Comparison of ENCODE assay signal across 8 cellular contexts in the genomic region with DNA sequence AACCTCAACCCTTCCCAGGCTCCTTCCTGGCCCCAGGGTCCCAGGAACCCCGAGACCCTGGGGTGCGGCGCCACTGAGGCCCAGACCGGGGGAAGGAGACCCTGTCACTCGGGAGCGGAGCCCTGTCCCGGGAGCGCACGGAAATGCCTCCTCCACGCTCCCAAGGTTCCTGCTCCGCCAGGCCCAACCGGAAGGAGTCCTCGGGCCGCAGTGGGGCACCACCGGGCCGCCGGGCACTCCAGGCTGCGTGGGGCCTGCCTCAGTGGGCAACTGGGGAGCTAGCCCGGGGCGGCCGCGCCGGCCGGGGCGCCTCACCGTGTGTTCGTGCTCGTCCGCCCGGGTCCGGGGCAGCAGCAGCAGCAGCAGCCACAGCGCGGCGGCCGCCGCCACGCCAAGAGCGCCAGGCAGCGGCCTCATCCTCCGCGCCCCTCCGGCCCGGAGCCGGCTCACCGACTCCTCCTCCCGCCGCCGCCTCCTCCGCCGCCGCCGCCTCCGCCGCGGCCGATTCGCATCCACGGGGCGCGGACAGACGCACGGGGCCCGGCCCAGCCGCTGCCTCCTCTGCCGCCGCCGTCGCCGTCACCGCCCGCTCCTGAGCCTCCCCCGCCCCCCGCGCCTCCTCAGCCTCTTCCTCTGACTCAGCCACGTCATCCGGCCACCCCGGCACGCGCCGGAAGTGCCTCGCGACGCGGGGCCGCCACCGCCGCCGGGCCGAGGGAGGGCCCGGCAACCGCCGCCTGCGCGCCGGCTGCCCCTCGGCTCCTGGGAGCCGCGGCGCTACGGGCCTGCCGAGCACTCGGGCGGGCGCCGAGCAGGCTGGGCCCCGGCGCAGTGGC. TPM values are rescaled to one million over a fixed set of nuclear protein-coding genes. Genes with fewer than 3 reads are reported as not detected.
DNase-seq lines count a peak whose midpoint lies in the region; ATAC-seq, FAIRE-seq and TF ChIP-seq lines count a peak whose summit lies in the region.

Gene TM9SF3 (minus strand): TSS at position 594 of the 836 bp plus-strand sequence. CDS start 177 bp downstream, at position 417.

- H3K36me3 Mint-ChIP-seq in central memory CD8-positive, alpha-beta T cell (ENCODE audit: insufficient read depth), result peaks cover 17% of the 10 kb centered on the region

- no peaks in the 10 kb centered on the region for H3K9me3 Mint-ChIP-seq in central memory CD8-positive, alpha-beta T cell

- peaks cover 36% of the 10 kb centered on the region for H3K4me1 Mint-ChIP-seq in central memory CD8-positive, alpha-beta T cell

- dilution Hi-C loops in keratinocyte (cut with MboI; ENCODE audit: extremely low pct_ligation_motif_present, low sequenced_read_pairs), result no loop called here

- H3K27me3 Mint-ChIP-seq in central memory CD8-positive, alpha-beta T cell, result no peaks in the 10 kb centered on the region

- H3K4me3 Mint-ChIP-seq in central memory CD8-positive, alpha-beta T cell, result no peak within 1 kb of the TSS

- FAIRE-seq in keratinocyte (lab: Jason Lieb, UNC), result no peak

- no peaks in the 10 kb centered on the region for H3K9me1 ChIP-seq in keratinocyte (ENCODE audit: control insufficient read depth, extremely low read depth, insufficient read depth, low read length)

- peaks cover 50% of the 10 kb centered on the region for H3K79me2 ChIP-seq in keratinocyte (ENCODE audit: control insufficient read depth, insufficient read depth, low read length)

- peak within 1 kb of the TSS; percentile 90 for H3K27ac Mint-ChIP-seq in central memory CD8-positive, alpha-beta T cell (ENCODE audit: low read depth)

- H3K9me3 ChIP-seq in keratinocyte (ENCODE audit: control insufficient read depth, low read depth, low read length), result no peaks in the 10 kb centered on the region

- peak within 1 kb of the TSS; percentile 59 for H2AFZ ChIP-seq in keratinocyte (ENCODE audit: control insufficient read depth, low read length)

- no peaks in the 10 kb centered on the region for H3K27me3 ChIP-seq in keratinocyte (ENCODE audit: control insufficient read depth, extremely low read depth, insufficient read depth, low read length)

- H3K4me1 ChIP-seq in keratinocyte (ENCODE audit: control insufficient read depth, extremely low read depth, insufficient read depth, low read length), result peaks cover 21% of the 10 kb centered on the region

- peak within 1 kb of the TSS; percentile 86 for H3K27ac ChIP-seq in keratinocyte (ENCODE audit: control insufficient read depth, insufficient read depth, low read length)

- H3K4me3 ChIP-seq in keratinocyte (ENCODE audit: control insufficient read depth in 2 of 3, extremely low read depth in 1 of 3, insufficient read depth in 2 of 3, low read depth in 1 of 3, low read length in 3 of 3), result peak within 1 kb of the TSS; percentile 80 to 99 (median 97)

- H4K20me1 ChIP-seq in keratinocyte (ENCODE audit: control insufficient read depth, extremely low read depth, insufficient read depth, low read length), result peaks cover 5% of the 10 kb centered on the region

- peak within 1 kb of the TSS; percentile 98 for H3K4me2 ChIP-seq in keratinocyte (ENCODE audit: control insufficient read depth, extremely low read depth, insufficient read depth, low read depth, low read length)

- no peak for TF ChIP-seq CTCF in keratinocyte (optimal IDR thresholded peaks at IDR 0.05 in 1 of 3, IDR thresholded peaks at IDR 0.05 in 1 of 3, conservative IDR thresholded peaks at IDR 0.05 in 1 of 3; ENCODE audit: extremely low read depth in 1 of 3, insufficient read depth in 2 of 3, low read length in 3 of 3)

- DNase-seq in SIG-M5 treated with dmso at 0.1 percent for 504 hours (lab: John Stamatoyannopoulos, UW; ENCODE audit: unreplicated experiment) (peak; percentile 75), SIG-M5 (lab: John Stamatoyannopoulos, UW) (no peak), NCI-H2196 (lab: John Stamatoyannopoulos, UW; ENCODE audit: unreplicated experiment) (peak; percentile 62), keratinocyte (ENCODE audit: low read depth, low spot score) (no peak)
- peak; percentile 79 for DNase-seq in activated CD4-positive, CD25-positive, alpha-beta regulatory T cell treated with anti-CD3 and anti-CD28 coated beads, Interleukin-2, amount 50 U/mL, for 16 hours (ENCODE audit: low read depth, low spot score)
- DNase-seq in central memory CD8-positive, alpha-beta T cell (ENCODE audit: low spot score in 2 of 2), result peak; percentile 81 to 83
- peak; percentile 88 to 91 for DNase-seq in stimulated activated CD4-positive, alpha-beta T cell treated with anti-CD3 and anti-CD28 coated beads, Interleukin-15, amount 100 ng/mL, for 1 hour (ENCODE audit: low read depth in 1 of 2, low spot score in 1 of 2)

- H3K9ac ChIP-seq in keratinocyte (ENCODE audit: control insufficient read depth, extremely low read depth, insufficient read depth, low read length), result peak within 1 kb of the TSS; percentile 91

- H3K36me3 ChIP-seq in keratinocyte (ENCODE audit: control insufficient read depth in 2 of 2, extremely low read depth in 1 of 2, insufficient read depth in 2 of 2, low read length in 2 of 2), result no peaks in the 10 kb centered on the region

- peak; percentile 70 for ATAC-seq in HG02981 (IDR thresholded peaks at IDR 0.05; ENCODE audit: unreplicated experiment)
- peak; percentile 85 for ATAC-seq in central memory CD8-positive, alpha-beta T cell (replicated peaks; ENCODE audit: extremely low read depth, poor library complexity, severe bottlenecking)

RNA-seq across cellular contexts. Expression of gene TM9SF3, which starts in this region (rescaled TPM):
- 50.7 to 90.0 TPM (median 58.4 TPM) in 3 replicates for polyA plus RNA-seq in keratinocyte
- polyA plus RNA-seq in keratinocyte (2011; ENCODE audit: low read depth), result 95.8 TPM
- polyA plus RNA-seq in keratinocyte (2011; cell fraction: cytosol; rRNA removed), result 35.3 and 57.8 TPM in 2 replicates
- 79.2 and 104 TPM in 2 replicates for polyA plus RNA-seq in keratinocyte (2011; cell fraction: nucleus; rRNA removed)
- polyA plus RNA-seq in keratinocyte (2012; ENCODE audit: low replicate concordance), result 66.3 and 74.1 TPM in 2 replicates
- polyA minus RNA-seq in keratinocyte, result 15.6 to 149 TPM (median 95.1 TPM) in 3 replicates
- polyA minus RNA-seq in keratinocyte (2011; cell fraction: cytosol; rRNA and poly(A)+ RNA removed), result 56.0 TPM
- 81.6 and 126 TPM in 2 replicates for polyA minus RNA-seq in keratinocyte (2011; cell fraction: nucleus; rRNA and poly(A)+ RNA removed)

Comparison
In these comparisons a context has a peak if more than half of its experiments do, and no peak if none do; other contexts are left out.
1. DNase-seq: peak in SIG-M5 treated with dmso at 0.1 percent for 504 hours (single experiment), NCI-H2196 (single experiment), activated CD4-positive, CD25-positive, alpha-beta regulatory T cell treated with anti-CD3 and anti-CD28 coated beads, Interleukin-2, amount 50 U/mL, for 16 hours (single experiment), central memory CD8-positive, alpha-beta T cell (2 of 2) and stimulated activated CD4-positive, alpha-beta T cell treated with anti-CD3 and anti-CD28 coated beads, Interleukin-15, amount 100 ng/mL, for 1 hour (2 of 2); none in SIG-M5 (single experiment) and keratinocyte (single experiment).